In genomic region chr1:234078143-234078542, GRCh38 we compare ENCODE assay signal across 17 cellular contexts.
DNase-seq lines count a peak whose midpoint lies in the region; ATAC-seq lines count a peak whose summit lies in the region.
"Had no signal": no experiment of that assay in that cellular context is flagged by ENCODE, and none has a peak within 500 bp of the region (broad histone marks: within the 10 kb centered on the region; RNA-seq: fewer than 3 reads in every experiment).

No MANE protein-coding gene starts in this region.

- H2BK15ac ChIP-seq in mesendoderm (replicated peaks; ENCODE audit: low read depth), result no peak overlapping the region

- no peaks in the 10 kb centered on the region for H3K27me3 ChIP-seq in mesendoderm (ENCODE audit: insufficient read depth, low read length, poor library complexity)

- H3K4me3 ChIP-seq in mesendoderm (ENCODE audit: low read length), result no peak overlapping the region
- H3K4me3 ChIP-seq: A549, HAP-1 had no signal

- no peak overlapping the region for H2BK5ac ChIP-seq in mesendoderm (ENCODE audit: low read length)

- H3K9ac ChIP-seq in mesendoderm (ENCODE audit: low read length), result no peak overlapping the region

- no peak overlapping the region for H2AK5ac ChIP-seq in mesendoderm (ENCODE audit: low read length)

- no peaks in the 10 kb centered on the region for H3K36me3 ChIP-seq in mesendoderm (ENCODE audit: control insufficient read depth, insufficient read depth, low read length)
- H3K36me3 ChIP-seq: HAP-1 had no signal

- no peak overlapping the region for H4K5ac ChIP-seq in mesendoderm (ENCODE audit: low read length)

- ATAC-seq in GM19397 (IDR thresholded peaks at IDR 0.05; ENCODE audit: unreplicated experiment) (no peak), GM18867 (IDR thresholded peaks at IDR 0.05; ENCODE audit: unreplicated experiment) (no peak), GM19395 (IDR thresholded peaks at IDR 0.05; ENCODE audit: unreplicated experiment) (no peak)
- ATAC-seq: A549 had no signal

- H3K79me2 ChIP-seq in mesendoderm (ENCODE audit: control insufficient read depth, insufficient read depth, low read length), result no peaks in the 10 kb centered on the region

- H3K79me1 ChIP-seq in mesendoderm (ENCODE audit: low read length), result no peaks in the 10 kb centered on the region

- H2BK120ac ChIP-seq in mesendoderm (ENCODE audit: low read depth, low read length), result no peak overlapping the region

- peak overlapping the region; percentile 39 for H3K18ac ChIP-seq in mesendoderm (ENCODE audit: low read length)

- peaks cover 7% of the 10 kb centered on the region for H3K4me1 ChIP-seq in mesendoderm (ENCODE audit: control insufficient read depth, low read depth, low read length)
- H3K4me1 ChIP-seq: A549, HAP-1 had no signal

- H3K27ac ChIP-seq in caudate nucleus (ENCODE audit: low read depth, low read length) (peak overlapping the region; percentile 19), mesendoderm (ENCODE audit: low read depth, low read length) (no peak overlapping the region)
- H3K27ac ChIP-seq: A549 had no signal

- DNase-seq in caudate nucleus (lab: John Stamatoyannopoulos, UW) (peak in 2 of 61 donors; percentile 20 to 21), mesendoderm (no peak), occipital lobe (lab: John Stamatoyannopoulos, UW) (peak; percentile 18)
- no peak for DNase-seq in activated CD4-positive, CD25-positive, alpha-beta regulatory T cell treated with anti-CD3 and anti-CD28 coated beads, Interleukin-2, amount 50 U/mL, for 72 hours
- DNase-seq: 8988T; C1 segment of cervical spinal cord; CD4-positive, alpha-beta memory T cell; COR-L47; DMS153; DND-41; GOT3; HFFc6 had no signal

- no peak overlapping the region for H3K4ac ChIP-seq in mesendoderm (ENCODE audit: low read depth, low read length)

- H3K23ac ChIP-seq in mesendoderm (ENCODE audit: low read length), result no peak overlapping the region

- no CpG with 5 or more reads among the region's 1 CpG for WGBS in mesendoderm (ENCODE audit: extremely low coverage, insufficient coverage, low lambda C conversion rate)

- no peak overlapping the region for H3K56ac ChIP-seq in mesendoderm (ENCODE audit: low read length)

- no peak overlapping the region for H4K8ac ChIP-seq in mesendoderm (ENCODE audit: low read depth, low read length)

- no peak overlapping the region for H3K4me2 ChIP-seq in mesendoderm (ENCODE audit: low read length)
- H3K4me2 ChIP-seq: A549 had no signal
